23 cellular contexts compared by ENCODE assay signal in genomic region chr1:212235848-212236247, GRCh38. TPM values are rescaled to one million over a fixed set of nuclear protein-coding genes. Genes with fewer than 3 reads are reported as not detected.
DNase-seq lines count a peak whose midpoint lies in the region; ATAC-seq and TF ChIP-seq lines count a peak whose summit lies in the region.
"Had no signal": no experiment of that assay in that cellular context is flagged by ENCODE, and none has a peak within 500 bp of the region (broad histone marks: within the 10 kb centered on the region; RNA-seq: fewer than 3 reads in every experiment).

No MANE protein-coding gene starts in this region.

- no peaks in the 10 kb centered on the region for H3K36me3 ChIP-seq in HCT116 (ENCODE audit: control insufficient read depth in 1 of 2, insufficient read depth in 2 of 2, low read length in 2 of 2)
- no peaks in the 10 kb centered on the region for H3K36me3 ChIP-seq in esophagus (ENCODE audit: control insufficient read depth in 2 of 2, insufficient read depth in 2 of 2, low read length in 1 of 2)
- H3K36me3 ChIP-seq in skeletal muscle tissue (ENCODE audit: control insufficient read depth in 3 of 3, insufficient read depth in 3 of 3, low read length in 3 of 3): no peaks in the 10 kb centered on the region
- no peaks in the 10 kb centered on the region for H3K36me3 ChIP-seq in smooth muscle cell (ENCODE audit: low read depth)
- H3K36me3 ChIP-seq: ascending aorta had no signal

- no peak for DNase-seq in CD14-positive monocyte (ENCODE audit: low spot score)
- DNase-seq in HCT116 (ENCODE audit: low read depth, low spot score): no peak
- no peak for DNase-seq in NCI-H82 treated with DMSO at 0.1 percent for 48 hours (lab: John Stamatoyannopoulos, UW; ENCODE audit: unreplicated experiment)
- no peak for DNase-seq in AML-193 (lab: John Stamatoyannopoulos, UW)
- DNase-seq in smooth muscle cell (lab: John Stamatoyannopoulos, UW; ENCODE audit: unreplicated experiment): no peak
- DNase-seq: activated CD4-positive, CD25-positive, alpha-beta regulatory T cell treated with anti-CD3 and anti-CD28 coated beads, Interleukin-2, amount 50 U/mL, for 72 hours; activated CD8-positive, alpha-beta memory T cell treated with anti-CD3 and anti-CD28 coated beads, Interleukin-2, amount 10 ng/mL, durations not matched to agents 7 days and 5 days; DMS79; erythroblast; foreskin melanocyte; islet precursor cell; mammary epithelial cell; natural killer cell; NCI-H1436 treated with DMSO at 0.1 percent for 48 hours; NCI-H2171; NCI-H526; stimulated activated CD4-positive, alpha-beta T cell treated with anti-CD3 and anti-CD28 coated beads, Interleukin-15, amount 100 ng/mL, for 24 hours had no signal

- peak overlapping the region; percentile 65 to 99 (median 78) for H3K27ac Mint-ChIP-seq in CD14-positive monocyte
- H3K27ac Mint-ChIP-seq: activated CD8-positive, alpha-beta memory T cell treated with anti-CD3 and anti-CD28 coated beads, Interleukin-2, amount 10 ng/mL, durations not matched to agents 7 days and 5 days; activated naive CD4-positive, alpha-beta T cell treated with anti-CD3 and anti-CD28 coated beads, Interleukin-2, amount 50 U/mL, for 72 hours; IgD-negative memory B cell had no signal

- CTCF ChIA-PET in HCT116 (lab: Charles Lee): interaction anchor here (0.9 kb wide), 1 partner anchor 166 kb away, joined by 3 read pairs; no protein-coding TSS in a partner anchor

- H3K4me3 ChIP-seq in HCT116 (replicated peaks in 1 of 2; ENCODE audit: low read depth in 1 of 2, low read length in 2 of 2) (no peak overlapping the region), esophagus (ENCODE audit: low read depth in 1 of 2, low read length in 2 of 2) (no peak overlapping the region), skeletal muscle tissue (ENCODE audit: low read length in 3 of 3) (no peak overlapping the region), smooth muscle cell (no peak overlapping the region)
- H3K4me3 ChIP-seq: ascending aorta had no signal

- 70% methylated on average over 5 of the region's 5 CpGs for WGBS in esophagus, 2 donors
- 87% methylated on average over 5 of the region's 5 CpGs for WGBS in smooth muscle cell (ENCODE audit: low lambda C conversion rate)

- no peak for TF ChIP-seq RAD21 in HCT116 (IDR thresholded peaks at IDR 0.05; ENCODE audit: low read depth)

- no peaks in the 10 kb centered on the region for H3K36me3 Mint-ChIP-seq in CD14-positive monocyte
- H3K36me3 Mint-ChIP-seq: activated naive CD4-positive, alpha-beta T cell treated with anti-CD3 and anti-CD28 coated beads, Interleukin-2, amount 50 U/mL, for 72 hours; natural killer cell had no signal

- no peak for TF ChIP-seq POLR2A in HCT116 (IDR thresholded peaks at IDR 0.05; ENCODE audit: borderline replicate concordance, extremely low read depth, insufficient read depth, insufficient read length)

- no peak for TF ChIP-seq CTCF in CD14-positive monocyte (IDR thresholded peaks at IDR 0.05)
- no peak for TF ChIP-seq CTCF in HCT116 (IDR thresholded peaks at IDR 0.05 in 2 of 3, conservative IDR thresholded peaks at IDR 0.05 in 1 of 3; ENCODE audit: borderline replicate concordance in 1 of 3, insufficient read depth in 1 of 3, low read depth in 2 of 3, low read length in 2 of 3)
- TF ChIP-seq CTCF in smooth muscle cell (IDR thresholded peaks at IDR 0.05; ENCODE audit: borderline replicate concordance, insufficient read depth, poor library complexity, severe bottlenecking): no peak

- BruUV-seq in HCT116 (replicated peaks; lab: Mats Ljungman, UMichigan): no TSS peak

- intact Hi-C loops in CD14-positive monocyte (cut with micrococcal nuclease) (loop anchor here (5.0 to 10.0 kb wide), 2 partner anchors 49 to 51 kb away; partner anchors contain the start of gene PPP2R5A (in 2 of the 2)), HCT116 (cut with micrococcal nuclease) (no loop called here)

- peaks cover 30 to 54% of the 10 kb centered on the region in 2 experiments for H3K4me1 ChIP-seq in HCT116 (ENCODE audit: control insufficient read depth in 1 of 2, insufficient read depth in 2 of 2, low read length in 2 of 2)
- peaks cover 8 to 13% of the 10 kb centered on the region in 2 donors for H3K4me1 ChIP-seq in esophagus (ENCODE audit: control insufficient read depth in 2 of 2, insufficient read depth in 2 of 2, low read length in 1 of 2)
- H3K4me1 ChIP-seq in skeletal muscle tissue (ENCODE audit: control insufficient read depth in 3 of 3, insufficient read depth in 3 of 3, low read length in 3 of 3): peaks cover 28 to 55% (median 47%) of the 10 kb centered on the region in 3 donors
- no peaks in the 10 kb centered on the region for H3K4me1 ChIP-seq in smooth muscle cell (ENCODE audit: low read depth)

- RAD21 ChIA-PET in HCT116 (lab: Charles Lee; ENCODE audit: low non-redundant PET in 1 of 2, low total read pairs in 2 of 2, uncharacterized antibody in 2 of 2, unreplicated experiment in 2 of 2): no interaction called here

- no peak overlapping the region for H3K4me3 Mint-ChIP-seq in CD14-positive monocyte
- H3K4me3 Mint-ChIP-seq: activated CD8-positive, alpha-beta memory T cell treated with anti-CD3 and anti-CD28 coated beads, Interleukin-2, amount 10 ng/mL, durations not matched to agents 7 days and 5 days; IgD-negative memory B cell; natural killer cell had no signal

- H3K9me3 Mint-ChIP-seq in CD14-positive monocyte: peaks cover 0 to 4% (median 0%) of the 10 kb centered on the region in 7 donors
- H3K9me3 Mint-ChIP-seq: activated naive CD4-positive, alpha-beta T cell treated with anti-CD3 and anti-CD28 coated beads, Interleukin-2, amount 50 U/mL, for 72 hours; IgD-negative memory B cell; natural killer cell had no signal

- POLR2A ChIA-PET in HCT116 (lab: Charles Lee): no interaction called here

- H3K9ac ChIP-seq in HCT116 (ENCODE audit: low read length): no peak overlapping the region
- H3K9ac ChIP-seq in skeletal muscle tissue (ENCODE audit: low read depth in 1 of 3, low read length in 3 of 3): no peak overlapping the region
- no peak overlapping the region for H3K9ac ChIP-seq in smooth muscle cell (ENCODE audit: low read depth)

- H3K9me3 ChIP-seq in HCT116 (ENCODE audit: control insufficient read depth in 1 of 2, insufficient read depth in 1 of 2, low read depth in 1 of 2, low read length in 2 of 2): no peaks in the 10 kb centered on the region
- no peaks in the 10 kb centered on the region for H3K9me3 ChIP-seq in esophagus (ENCODE audit: control insufficient read depth in 2 of 2, insufficient read depth in 1 of 2, low read depth in 1 of 2, low read length in 1 of 2)
- H3K9me3 ChIP-seq in skeletal muscle tissue (ENCODE audit: control insufficient read depth in 3 of 3, low read length in 3 of 3): no peaks in the 10 kb centered on the region
- H3K9me3 ChIP-seq in smooth muscle cell (replicated peaks; ENCODE audit: low read depth): no peaks in the 10 kb centered on the region
- H3K9me3 ChIP-seq: ascending aorta had no signal

- no peaks in the 10 kb centered on the region for H4K20me1 ChIP-seq in HCT116 (ENCODE audit: insufficient read depth)
- H4K20me1 ChIP-seq in smooth muscle cell (ENCODE audit: low read depth): no peaks in the 10 kb centered on the region

- no peak overlapping the region for H2AFZ ChIP-seq in HCT116 (ENCODE audit: low read depth, low read length, poor library complexity, severe bottlenecking)
- H2AFZ ChIP-seq in smooth muscle cell (ENCODE audit: low read depth): no peak overlapping the region

- H3K27ac ChIP-seq in HCT116 (ENCODE audit: low read depth, low read length) (no peak overlapping the region), esophagus (ENCODE audit: low read depth in 2 of 2, low read length in 1 of 2) (peak overlapping the region; percentile 67 to 86), skeletal muscle tissue (ENCODE audit: low read depth, low read length) (peak overlapping the region; percentile 91), smooth muscle cell (ENCODE audit: low read depth) (no peak overlapping the region)
- H3K27ac ChIP-seq: RWPE1 had no signal

- no peaks in the 10 kb centered on the region for H3K27me3 ChIP-seq in HCT116 (ENCODE audit: insufficient read depth, low read length)
- H3K27me3 ChIP-seq in esophagus (ENCODE audit: control insufficient read depth in 1 of 2, insufficient read depth in 2 of 2, low read length in 2 of 2): no peaks in the 10 kb centered on the region
- no peaks in the 10 kb centered on the region for H3K27me3 ChIP-seq in skeletal muscle tissue (ENCODE audit: control insufficient read depth in 3 of 3, insufficient read depth in 3 of 3, low read length in 3 of 3)
- H3K27me3 ChIP-seq in smooth muscle cell (ENCODE audit: low read depth): no peaks in the 10 kb centered on the region
- H3K27me3 ChIP-seq: ascending aorta had no signal

- no peaks in the 10 kb centered on the region for H3K9me2 ChIP-seq in HCT116 (ENCODE audit: insufficient read depth)

- peak overlapping the region; percentile 59; the same call in 1 of the 2 replicates for H3K4me2 ChIP-seq in HCT116 (ENCODE audit: low read length)
- no peak overlapping the region for H3K4me2 ChIP-seq in smooth muscle cell

- H3K79me2 ChIP-seq in HCT116 (ENCODE audit: insufficient read depth, low read length) (no peaks in the 10 kb centered on the region), smooth muscle cell (ENCODE audit: low read depth) (no peaks in the 10 kb centered on the region)

- no peak for ATAC-seq in HCT116
- ATAC-seq: activated CD8-positive, alpha-beta memory T cell treated with anti-CD3 and anti-CD28 coated beads, Interleukin-2, amount 10 ng/mL, durations not matched to agents 7 days and 5 days; activated naive CD4-positive, alpha-beta T cell treated with anti-CD3 and anti-CD28 coated beads, Interleukin-2, amount 50 U/mL, for 72 hours; natural killer cell had no signal

- peaks cover 47% of the 10 kb centered on the region for H3K4me1 Mint-ChIP-seq in CD14-positive monocyte
- H3K4me1 Mint-ChIP-seq: IgD-negative memory B cell had no signal

- no peaks in the 10 kb centered on the region for H3F3A ChIP-seq in smooth muscle cell (ENCODE audit: low read depth)

- H3K27me3 Mint-ChIP-seq in CD14-positive monocyte (ENCODE audit: low read depth in 3 of 3): no peaks in the 10 kb centered on the region
- H3K27me3 Mint-ChIP-seq: activated CD8-positive, alpha-beta memory T cell treated with anti-CD3 and anti-CD28 coated beads, Interleukin-2, amount 10 ng/mL, durations not matched to agents 7 days and 5 days had no signal

TF ChIP-seq in HCT116, 20 proteins besides CTCF, POLR2A, EP300 and RAD21 (continues in another document):
- TF ChIP-seq EGR1 (IDR thresholded peaks at IDR 0.05; ENCODE audit: low read depth) (no peak), ATF3 (IDR thresholded peaks at IDR 0.05) (no peak)
- TF ChIP-seq, protein P1, sequence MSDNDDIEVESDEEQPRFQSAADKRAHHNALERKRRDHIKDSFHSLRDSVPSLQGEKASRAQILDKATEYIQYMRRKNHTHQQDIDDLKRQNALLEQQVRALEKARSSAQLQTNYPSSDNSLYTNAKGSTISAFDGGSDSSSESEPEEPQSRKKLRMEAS (IDR thresholded peaks at IDR 0.05): no peak

RNA-seq across cellular contexts. Expression of gene PPP2R5A, which starts 49.4 kb away (rescaled TPM):
- polyA plus RNA-seq in CD14-positive monocyte (10 to 100 TPM; 28.1 to 31.1 TPM), esophagus (10 to 100 TPM; 29.0 to 37.3 TPM), smooth muscle cell (12.2 and 12.3 TPM in 2 replicates)
- total RNA-seq in HCT116 (2021; ENCODE audit: unreplicated experiment) (33.1 TPM), skeletal muscle tissue (29.2 TPM), smooth muscle cell (17.6 and 24.9 TPM in 2 replicates)
- polyA plus RNA-seq in HCT116 (2012): 12.9 and 15.0 TPM in 2 replicates

Comparison
In these comparisons a context has a peak if more than half of its experiments do, and no peak if none do; other contexts are left out.
1. H3K27ac ChIP-seq: peak in esophagus (2 of 2) and skeletal muscle tissue (single experiment); none in HCT116 (single experiment) and smooth muscle cell (single experiment).